In the genomic region with DNA sequence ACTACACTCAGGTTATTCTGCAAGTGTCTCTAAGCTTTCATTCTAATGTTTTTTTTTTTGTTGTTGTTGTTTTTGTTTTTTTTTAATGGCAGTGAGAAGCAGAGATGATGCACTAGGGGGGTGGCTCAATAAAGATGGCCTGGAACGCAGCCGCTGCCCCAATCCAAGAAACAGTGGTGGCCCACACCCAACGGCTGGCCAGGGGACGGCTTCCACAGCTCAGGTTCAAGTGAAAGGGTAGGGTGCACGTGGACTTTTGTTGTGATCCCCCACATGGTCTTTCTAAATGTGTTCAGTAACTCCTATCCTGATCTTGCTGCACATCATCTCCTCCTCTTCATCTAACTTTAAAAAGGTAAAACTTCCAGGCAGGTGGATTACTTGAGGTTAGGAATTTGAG, we compare ENCODE assay signal across 23 cellular contexts.
"Had no signal": no experiment of that assay in that cellular context is flagged by ENCODE, and none has a peak within 500 bp of the region (broad histone marks: within the 10 kb centered on the region; RNA-seq: fewer than 3 reads in every experiment).

No MANE protein-coding gene starts in this region.

- H3K9me3 ChIP-seq: body of pancreas had no signal

- H3K4me3 ChIP-seq: body of pancreas, SK-N-MC had no signal

- H3K27ac Mint-ChIP-seq: activated CD4-positive, alpha-beta T cell treated with anti-CD3 and anti-CD28 coated beads, Interleukin-2, amount 10 ng/mL, durations not matched to agents 7 days and 5 days; activated CD8-positive, alpha-beta memory T cell treated with anti-CD3 and anti-CD28 coated beads, Interleukin-2, amount 10 ng/mL, durations not matched to agents 7 days and 5 days; activated naive CD8-positive, alpha-beta T cell treated with anti-CD3 and anti-CD28 coated beads, Interleukin-2, amount 10 ng/mL, durations not matched to agents 7 days and 5 days; activated T-helper 17 cell treated with anti-CD3 and anti-CD28 coated beads, Interleukin-2, amount 50 U/mL, for 72 hours; T-helper 1 cell treated with Interleukin-12 subunit alpha and Interleukin-12 subunit beta and Interleukin-4 antibody, amounts not matched to agents 30 μg/mL and 1 μg/mL, for 36 hours had no signal

- H3K27me3 ChIP-seq: body of pancreas had no signal

- H3K4me3 Mint-ChIP-seq: activated CD4-positive, alpha-beta T cell treated with anti-CD3 and anti-CD28 coated beads, Interleukin-2, amount 10 ng/mL, durations not matched to agents 7 days and 5 days; activated CD8-positive, alpha-beta memory T cell treated with anti-CD3 and anti-CD28 coated beads, Interleukin-2, amount 10 ng/mL, durations not matched to agents 7 days and 5 days; activated naive CD8-positive, alpha-beta T cell treated with anti-CD3 and anti-CD28 coated beads, Interleukin-2, amount 10 ng/mL, durations not matched to agents 7 days and 5 days; activated T-helper 17 cell treated with anti-CD3 and anti-CD28 coated beads, Interleukin-2, amount 50 U/mL, for 72 hours; T-helper 1 cell treated with Interleukin-12 subunit alpha and Interleukin-12 subunit beta and Interleukin-4 antibody, amounts not matched to agents 30 μg/mL and 1 μg/mL, for 36 hours had no signal

- H3K9me3 Mint-ChIP-seq: activated T-helper 17 cell treated with anti-CD3 and anti-CD28 coated beads, Interleukin-2, amount 50 U/mL, for 72 hours; T-helper 1 cell treated with Interleukin-12 subunit alpha and Interleukin-12 subunit beta and Interleukin-4 antibody, amounts not matched to agents 30 μg/mL and 1 μg/mL, for 36 hours had no signal

- H3K27me3 Mint-ChIP-seq: activated naive CD8-positive, alpha-beta T cell treated with anti-CD3 and anti-CD28 coated beads, Interleukin-2, amount 10 ng/mL, durations not matched to agents 7 days and 5 days; activated T-helper 17 cell treated with anti-CD3 and anti-CD28 coated beads, Interleukin-2, amount 50 U/mL, for 72 hours had no signal

- H3K36me3 Mint-ChIP-seq: activated CD8-positive, alpha-beta memory T cell treated with anti-CD3 and anti-CD28 coated beads, Interleukin-2, amount 10 ng/mL, durations not matched to agents 7 days and 5 days; activated naive CD8-positive, alpha-beta T cell treated with anti-CD3 and anti-CD28 coated beads, Interleukin-2, amount 10 ng/mL, durations not matched to agents 7 days and 5 days had no signal

- DNase-seq: activated CD4-positive, alpha-beta T cell treated with anti-CD3 and anti-CD28 coated beads for 1 hour; activated CD4-positive, alpha-beta T cell treated with anti-CD3 and anti-CD28 coated beads, Interleukin-2, amount 10 ng/mL, durations not matched to agents 7 days and 5 days; activated CD8-positive, alpha-beta memory T cell treated with anti-CD3 and anti-CD28 coated beads, Interleukin-2, amount 10 ng/mL, durations not matched to agents 7 days and 5 days; activated naive CD4-positive, alpha-beta T cell treated with anti-CD3 and anti-CD28 coated beads, Interleukin-2, amount 50 U/mL, for 16 hours; activated naive CD8-positive, alpha-beta T cell treated with anti-CD3 and anti-CD28 coated beads, Interleukin-2, amount 10 ng/mL, durations not matched to agents 7 days and 5 days; activated T-cell treated with anti-CD3 and anti-CD28 coated beads for 4 hours; activated T-cell treated with anti-CD3 and anti-CD28 coated beads, Interleukin-2, amount 50 U/mL, for 48 hours; aorta; body of pancreas; central memory CD4-positive, alpha-beta T cell; NCI-H1092; NCI-H1417; NCI-H1930; NCI-H2171; NCI-H2227 treated with DMSO at 0.1 percent for 48 hours; NCI-H526 treated with DMSO at 0.1 percent for 48 hours; NCI-H82; RPMI8226 had no signal

- H3K4me1 Mint-ChIP-seq: activated CD4-positive, alpha-beta T cell treated with anti-CD3 and anti-CD28 coated beads, Interleukin-2, amount 10 ng/mL, durations not matched to agents 7 days and 5 days; activated CD8-positive, alpha-beta memory T cell treated with anti-CD3 and anti-CD28 coated beads, Interleukin-2, amount 10 ng/mL, durations not matched to agents 7 days and 5 days; activated naive CD8-positive, alpha-beta T cell treated with anti-CD3 and anti-CD28 coated beads, Interleukin-2, amount 10 ng/mL, durations not matched to agents 7 days and 5 days; activated T-helper 17 cell treated with anti-CD3 and anti-CD28 coated beads, Interleukin-2, amount 50 U/mL, for 72 hours had no signal

- ATAC-seq: activated CD8-positive, alpha-beta memory T cell treated with anti-CD3 and anti-CD28 coated beads, Interleukin-2, amount 10 ng/mL, durations not matched to agents 7 days and 5 days; activated T-helper 17 cell treated with anti-CD3 and anti-CD28 coated beads, Interleukin-2, amount 50 U/mL, for 72 hours; body of pancreas; Right ventricle myocardium inferior had no signal

- H3K4me1 ChIP-seq: body of pancreas had no signal

- H3K27ac ChIP-seq: body of pancreas, KMS-11, SK-N-MC had no signal
